Comparison of ENCODE assay signal across 18 cellular contexts in the genomic region with DNA sequence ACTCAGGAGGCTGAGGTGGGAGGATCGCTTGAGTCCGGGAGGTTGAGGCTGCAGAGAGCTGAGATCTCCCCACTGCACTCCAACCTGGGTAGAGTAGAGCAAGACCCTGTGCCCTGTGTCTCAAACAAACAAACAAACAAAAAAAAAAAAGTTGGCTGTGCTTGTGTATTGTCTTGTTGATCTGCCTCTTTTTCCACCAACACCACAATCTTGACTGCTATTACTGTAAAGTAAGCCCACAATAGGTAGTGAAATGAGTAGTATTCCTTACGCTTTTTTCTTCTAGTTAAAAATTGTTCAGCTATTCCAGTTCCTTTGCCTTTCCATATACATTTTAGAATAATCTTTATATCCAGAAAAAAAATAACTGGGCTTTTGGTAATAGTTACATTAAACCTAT. TPM values are rescaled to one million over a fixed set of nuclear protein-coding genes. Genes with fewer than 3 reads are reported as not detected.
DNase-seq lines count a peak whose midpoint lies in the region; ATAC-seq and TF ChIP-seq lines count a peak whose summit lies in the region.
"Had no signal": no experiment of that assay in that cellular context is flagged by ENCODE, and none has a peak within 500 bp of the region (broad histone marks: within the 10 kb centered on the region; RNA-seq: fewer than 3 reads in every experiment).

No MANE protein-coding gene starts in this region.

- H3K27ac Mint-ChIP-seq in activated T-cell treated with anti-CD3 and anti-CD28 coated beads, Interleukin-2, amount 50 U/mL, for 72 hours = no peak overlapping the region
- H3K27ac Mint-ChIP-seq in stimulated activated naive CD8-positive, alpha-beta T cell treated with anti-CD3 and anti-CD28 coated beads, Interleukin-15, amount 100 ng/mL, for 72 hours = peak overlapping the region in 1 of 2 donors; percentile 27
- H3K27ac Mint-ChIP-seq: CD14-positive monocyte had no signal

- H3K4me2 ChIP-seq in osteoblast (ENCODE audit: insufficient read depth, low read length) = no peak overlapping the region
- H3K4me2 ChIP-seq: BLaER1 had no signal

- H3K4me3 Mint-ChIP-seq in activated T-cell treated with anti-CD3 and anti-CD28 coated beads, Interleukin-2, amount 50 U/mL, for 72 hours = no peak overlapping the region
- no peak overlapping the region for H3K4me3 Mint-ChIP-seq in stimulated activated naive CD8-positive, alpha-beta T cell treated with anti-CD3 and anti-CD28 coated beads, Interleukin-15, amount 100 ng/mL, for 72 hours
- H3K4me3 Mint-ChIP-seq: CD14-positive monocyte had no signal

- H3K4me1 ChIP-seq in osteoblast (ENCODE audit: insufficient read depth, low read length) = peaks cover 26% of the 10 kb centered on the region
- H3K4me1 ChIP-seq: HAP-1 had no signal

- H3K27me3 Mint-ChIP-seq in activated T-cell treated with anti-CD3 and anti-CD28 coated beads, Interleukin-2, amount 50 U/mL, for 72 hours (ENCODE audit: low read depth) = no peaks in the 10 kb centered on the region
- no peaks in the 10 kb centered on the region for H3K27me3 Mint-ChIP-seq in stimulated activated naive CD8-positive, alpha-beta T cell treated with anti-CD3 and anti-CD28 coated beads, Interleukin-15, amount 100 ng/mL, for 72 hours

- peaks cover 9% of the 10 kb centered on the region for H3K36me3 ChIP-seq in osteoblast (ENCODE audit: insufficient read depth, low read length)
- no peaks in the 10 kb centered on the region for H3K36me3 ChIP-seq in H7 (replicated peaks; ENCODE audit: control insufficient read depth, insufficient read depth, low read length)

- no peak overlapping the region for H3K4me3 ChIP-seq in osteoblast (ENCODE audit: insufficient read depth, low read length)
- H3K4me3 ChIP-seq in H7 (ENCODE audit: insufficient read depth, low read depth, low read length) = no peak overlapping the region
- H3K4me3 ChIP-seq: BLaER1, HAP-1 had no signal

- TF ChIP-seq CTCF in osteoblast (IDR thresholded peaks at IDR 0.05; ENCODE audit: extremely low read depth, low read depth, low read length) = no peak

- no peak overlapping the region for H2AFZ ChIP-seq in osteoblast (ENCODE audit: low read length)

- peaks cover 3 to 11% of the 10 kb centered on the region in 2 donors for H3K36me3 Mint-ChIP-seq in activated T-cell treated with anti-CD3 and anti-CD28 coated beads, Interleukin-2, amount 50 U/mL, for 72 hours (ENCODE audit: insufficient read depth in 2 of 2)

- peaks cover 2% of the 10 kb centered on the region in 2 donors for H3K9me3 Mint-ChIP-seq in activated T-cell treated with anti-CD3 and anti-CD28 coated beads, Interleukin-2, amount 50 U/mL, for 72 hours
- peaks cover 0 to 4% of the 10 kb centered on the region in 2 donors for H3K9me3 Mint-ChIP-seq in stimulated activated naive CD8-positive, alpha-beta T cell treated with anti-CD3 and anti-CD28 coated beads, Interleukin-15, amount 100 ng/mL, for 72 hours

- DNase-seq in activated T-cell treated with anti-CD3 and anti-CD28 coated beads, Interleukin-2, amount 50 U/mL, for 72 hours = no peak
- DNase-seq in activated T-cell treated with anti-CD3 and anti-CD28 coated beads, Interleukin-2, amount 50 U/mL, for 1 hour = no peak
- no peak for DNase-seq in stimulated activated naive CD8-positive, alpha-beta T cell treated with anti-CD3 and anti-CD28 coated beads, Interleukin-15, amount 100 ng/mL, for 72 hours
- no peak for DNase-seq in stimulated activated naive CD8-positive, alpha-beta T cell treated with anti-CD3 and anti-CD28 coated beads, Interleukin-15, Interleukin-2, amounts not matched to agents 100 U/mL and 50 U/mL, for 24 hours
- DNase-seq in osteoblast (ENCODE audit: insufficient read length, low spot score, missing footprints) (peak; percentile 64), kidney glomerular epithelial cell (lab: John Stamatoyannopoulos, UW) (no peak), NCI-H1105 (lab: John Stamatoyannopoulos, UW) (no peak), H7 (no peak)
- DNase-seq: 8988T; Calu3; CD8-positive, alpha-beta T cell; GF-D8 had no signal

- peaks cover 38% of the 10 kb centered on the region for H3K4me1 Mint-ChIP-seq in activated T-cell treated with anti-CD3 and anti-CD28 coated beads, Interleukin-2, amount 50 U/mL, for 72 hours (ENCODE audit: low read depth)
- peaks cover 38% of the 10 kb centered on the region for H3K4me1 Mint-ChIP-seq in stimulated activated naive CD8-positive, alpha-beta T cell treated with anti-CD3 and anti-CD28 coated beads, Interleukin-15, amount 100 ng/mL, for 72 hours

- no peaks in the 10 kb centered on the region for H4K20me1 ChIP-seq in osteoblast (ENCODE audit: insufficient read depth, low read length)
- H4K20me1 ChIP-seq: BLaER1 had no signal

- H3K79me2 ChIP-seq in osteoblast (ENCODE audit: insufficient read depth, low read length) = no peaks in the 10 kb centered on the region

- no peaks in the 10 kb centered on the region for H3K27me3 ChIP-seq in osteoblast (ENCODE audit: insufficient read depth, low read length)
- H3K27me3 ChIP-seq in H7 (ENCODE audit: control insufficient read depth, insufficient read depth, low read length) = no peaks in the 10 kb centered on the region
- H3K27me3 ChIP-seq: BLaER1 had no signal

- H3K27ac ChIP-seq in osteoblast (ENCODE audit: low read depth, low read length) = no peak overlapping the region
- H3K27ac ChIP-seq: BLaER1 had no signal

- no peaks in the 10 kb centered on the region for H3K9me3 ChIP-seq in osteoblast (ENCODE audit: low read depth, low read length)
- H3K9me3 ChIP-seq: HAP-1 had no signal

- ATAC-seq in activated T-cell treated with anti-CD3 and anti-CD28 coated beads, Interleukin-2, amount 50 U/mL, for 72 hours (replicated peaks in 1 of 2) = peak; percentile 35 to 59
- peak; percentile 22 for ATAC-seq in stimulated activated naive CD8-positive, alpha-beta T cell treated with anti-CD3 and anti-CD28 coated beads, Interleukin-15, amount 100 ng/mL, for 72 hours
- no peak for ATAC-seq in stimulated activated naive CD8-positive, alpha-beta T cell treated with anti-CD3 and anti-CD28 coated beads, Interleukin-15, Interleukin-2, amounts not matched to agents 100 U/mL and 50 U/mL, for 24 hours
- ATAC-seq: CD8-positive, alpha-beta T cell had no signal

RNA-seq across cellular contexts. Expression of a gene that starts 35.5 kb away (rescaled TPM):
- not detected for total RNA-seq in activated T-cell treated with anti-CD3 and anti-CD28 coated beads, Interleukin-2, amount 50 U/mL, for 72 hours
- total RNA-seq in osteoblast = 0.29 and 0.36 TPM in 2 replicates
- 32.3 and 35.2 TPM in 2 replicates for total RNA-seq in H7 (2014; rRNA removed; shearing (Covaris generic))
- total RNA-seq: Calu3; CD8-positive, alpha-beta T cell; HT-29 had no signal

RNA-seq across cellular contexts. Expression of a gene that starts 49.7 kb away (rescaled TPM):
- total RNA-seq in activated T-cell treated with anti-CD3 and anti-CD28 coated beads, Interleukin-2, amount 50 U/mL, for 72 hours = not detected
- not detected in 2 replicates for total RNA-seq in osteoblast
- 3.0 and 4.1 TPM in 2 replicates for total RNA-seq in H7 (2014; rRNA removed; shearing (Covaris generic))
- total RNA-seq: A673; Calu3; CD8-positive, alpha-beta T cell; H1; HT-29 had no signal

Comparison
In these comparisons a context has a peak if more than half of its experiments do, and no peak if none do; other contexts are left out.
1. RNA of a gene that starts 35.5 kb away (total RNA-seq): 32.3 to 35.2 TPM in H7; 0.29 to 0.36 TPM in osteoblast and not detected in activated T-cell treated with anti-CD3 and anti-CD28 coated beads, Interleukin-2, amount 50 U/mL, for 72 hours; every median in the first group is over 10 times any median in the second.